Comparison of ENCODE assay signal across 20 cellular contexts in genomic region chr5:139162448-139162847, GRCh38. TPM values are rescaled to one million over a fixed set of nuclear protein-coding genes. Genes with fewer than 3 reads are reported as not detected.
DNase-seq lines count a peak whose midpoint lies in the region; ATAC-seq, FAIRE-seq and TF ChIP-seq lines count a peak whose summit lies in the region.
"Had no signal": no experiment of that assay in that cellular context is flagged by ENCODE, and none has a peak within 500 bp of the region (broad histone marks: within the 10 kb centered on the region; RNA-seq: fewer than 3 reads in every experiment).

No MANE protein-coding gene starts in this region.

- ATAC-seq in GM23338, result peak; percentile 62
- ATAC-seq in pancreas, result peak; percentile 69 to 84 (median 76)
- ATAC-seq in HG02763 (IDR thresholded peaks at IDR 0.05; ENCODE audit: unreplicated experiment), result no peak
- ATAC-seq: A549, HCT116, SK-N-SH treated with all-trans-retinoic acid at 6 μM for 48 hours had no signal

- in situ Hi-C loops in brain microvascular endothelial cell (cut with HindIII; ENCODE audit: low pct_ligation_motif_present, low sequenced_read_pairs), result no loop called here

- POLR2A ChIA-PET in activated CD4-positive, alpha-beta memory T cell treated with anti-CD3 and anti-CD28 coated beads for 36 hours (lab: Charles Lee), result no interaction called here

- H3K27ac ChIP-seq in GM23338 (ENCODE audit: low read depth) (no peak overlapping the region), pancreas (peak overlapping the region in 3 of 4 donors; percentile 17 to 58 (median 55)), brain microvascular endothelial cell (no peak overlapping the region)
- H3K27ac ChIP-seq: A549, GM23248 had no signal

- H3K36me3 ChIP-seq in GM23338 (ENCODE audit: insufficient read depth), result no peaks in the 10 kb centered on the region
- H3K36me3 ChIP-seq in pancreas, result no peaks in the 10 kb centered on the region
- no peaks in the 10 kb centered on the region for H3K36me3 ChIP-seq in brain microvascular endothelial cell (replicated peaks)

- CTCF ChIA-PET in activated CD4-positive, alpha-beta memory T cell treated with anti-CD3 and anti-CD28 coated beads for 36 hours (lab: Charles Lee), result interaction anchor here (0.7 kb wide), 1 partner anchor 515 kb away, joined by 3 read pairs; no protein-coding TSS in a partner anchor

- H3K4me3 ChIP-seq in GM23338 (no peak overlapping the region), pancreas (no peak overlapping the region), brain microvascular endothelial cell (ENCODE audit: low read depth, low read length) (no peak overlapping the region)
- H3K4me3 ChIP-seq: A549, GM23248 had no signal

- no peaks in the 10 kb centered on the region for H3F3A ChIP-seq in GM23338 (replicated peaks; ENCODE audit: low read depth)

- H3K9me2 ChIP-seq in GM23338 (ENCODE audit: insufficient read depth), result no peaks in the 10 kb centered on the region

- no peaks in the 10 kb centered on the region for H4K20me1 ChIP-seq in GM23338 (replicated peaks; ENCODE audit: insufficient read depth)

- intact Hi-C loops in pancreas (cut with DNase I), result no loop called here
- intact Hi-C loops in activated CD4-positive, alpha-beta memory T cell treated with anti-CD3 and anti-CD28 coated beads for 36 hours (cut with micrococcal nuclease), result no loop called here

- H3K9me3 ChIP-seq in pancreas, result no peaks in the 10 kb centered on the region
- H3K9me3 ChIP-seq: A549 had no signal

- no peak overlapping the region for H2AFZ ChIP-seq in GM23338
- H2AFZ ChIP-seq: GM23248 had no signal

- DNase-seq in GM23338 (ENCODE audit: low spot score) (peak; percentile 24), NCI-H146 treated with DMSO at 0.1 percent for 48 hours (lab: John Stamatoyannopoulos, UW; ENCODE audit: unreplicated experiment) (peak; percentile 24), pancreas (no peak), brain microvascular endothelial cell (no peak)
- no peak for DNase-seq in activated CD4-positive, alpha-beta memory T cell treated with anti-CD3 and anti-CD28 coated beads for 36 hours
- DNase-seq: CD4-positive, alpha-beta T cell; DMS153; GDM1; GM23248; NCI-H1417 treated with DMSO at 0.1 percent for 48 hours; NCI-H2029 treated with DMSO at 0.1 percent for 48 hours; NCI-H446 treated with DMSO at 0.1 percent for 48 hours; NCI-H774; RPMI8226; SIG-M5 had no signal

- no peaks in the 10 kb centered on the region for H3K27me3 Mint-ChIP-seq in GM23338 (ENCODE audit: insufficient read depth, low read depth, poor library complexity)
- no peaks in the 10 kb centered on the region for H3K27me3 Mint-ChIP-seq in brain
- H3K27me3 Mint-ChIP-seq in activated CD4-positive, alpha-beta memory T cell treated with anti-CD3 and anti-CD28 coated beads for 36 hours, result no peaks in the 10 kb centered on the region
- H3K27me3 Mint-ChIP-seq: CD4-positive, alpha-beta T cell had no signal

- H3K27ac Mint-ChIP-seq in GM23338 (no peak overlapping the region), brain (peak overlapping the region in 4 of 5 experiments; percentile 6 to 83 (median 68))
- no peak overlapping the region for H3K27ac Mint-ChIP-seq in activated CD4-positive, alpha-beta memory T cell treated with anti-CD3 and anti-CD28 coated beads for 36 hours
- H3K27ac Mint-ChIP-seq: CD4-positive, alpha-beta T cell had no signal

- TF ChIP-seq CTCF in GM23338 (conservative IDR thresholded peaks at IDR 0.05; ENCODE audit: low read depth in 2 of 2), result no peak
- TF ChIP-seq CTCF in brain (conservative IDR thresholded peaks at IDR 0.05), result no peak
- TF ChIP-seq CTCF in pancreas (IDR thresholded peaks at IDR 0.05), result no peak
- TF ChIP-seq CTCF in brain microvascular endothelial cell (IDR thresholded peaks at IDR 0.05; ENCODE audit: low read depth, low read length, missing control alignments), result no peak

- H3K4me3 Mint-ChIP-seq in GM23338 (no peak overlapping the region), brain (no peak overlapping the region)
- H3K4me3 Mint-ChIP-seq in activated CD4-positive, alpha-beta memory T cell treated with anti-CD3 and anti-CD28 coated beads for 36 hours, result no peak overlapping the region
- H3K4me3 Mint-ChIP-seq: CD4-positive, alpha-beta T cell had no signal

- H3K4me1 ChIP-seq in GM23338 (ENCODE audit: insufficient read depth), result peaks cover 24% of the 10 kb centered on the region
- peaks cover 14 to 21% (median 18%) of the 10 kb centered on the region in 3 donors for H3K4me1 ChIP-seq in pancreas
- H3K4me1 ChIP-seq: A549 had no signal

- FAIRE-seq in pancreas (lab: Jason Lieb, UNC), result no peak
- FAIRE-seq: A549 had no signal

- no peaks in the 10 kb centered on the region for H3K79me2 ChIP-seq in GM23338 (replicated peaks; ENCODE audit: insufficient read depth)

- no peak overlapping the region for H3K4me2 ChIP-seq in GM23338
- H3K4me2 ChIP-seq: A549 had no signal

- WGBS in pancreas, 2 donors, result 27 to 30% methylated on average over 4 of the region's 4 CpGs

- H3K9me3 Mint-ChIP-seq in GM23338, result no peaks in the 10 kb centered on the region
- H3K9me3 Mint-ChIP-seq in brain, result no peaks in the 10 kb centered on the region
- no peaks in the 10 kb centered on the region for H3K9me3 Mint-ChIP-seq in activated CD4-positive, alpha-beta memory T cell treated with anti-CD3 and anti-CD28 coated beads for 36 hours
- H3K9me3 Mint-ChIP-seq: CD4-positive, alpha-beta T cell had no signal

- H3K27me3 ChIP-seq in GM23338 (ENCODE audit: insufficient read depth), result no peaks in the 10 kb centered on the region
- H3K27me3 ChIP-seq in pancreas, result no peaks in the 10 kb centered on the region
- H3K27me3 ChIP-seq in brain microvascular endothelial cell (replicated peaks), result no peaks in the 10 kb centered on the region

- H3K36me3 Mint-ChIP-seq in GM23338 (ENCODE audit: low read depth) (no peaks in the 10 kb centered on the region), brain (peaks cover 3% of the 10 kb centered on the region)
- H3K36me3 Mint-ChIP-seq in activated CD4-positive, alpha-beta memory T cell treated with anti-CD3 and anti-CD28 coated beads for 36 hours, result no peaks in the 10 kb centered on the region

- H3K4me1 Mint-ChIP-seq in GM23338 (peaks cover 35% of the 10 kb centered on the region), brain (peaks cover 38% of the 10 kb centered on the region)
- H3K4me1 Mint-ChIP-seq in activated CD4-positive, alpha-beta memory T cell treated with anti-CD3 and anti-CD28 coated beads for 36 hours (ENCODE audit: low read depth), result no peaks in the 10 kb centered on the region

TF ChIP-seq in GM23338, 12 proteins besides CTCF, POLR2A, EP300 and RAD21:
- TF ChIP-seq ZNF114 (CRISPR knock-in tag; IDR thresholded peaks at IDR 0.05) (no peak), NANOG (IDR thresholded peaks at IDR 0.05; ENCODE audit: borderline replicate concordance) (peak; percentile 42; the same call in 1 of the 2 replicates)

RNA-seq across cellular contexts. Expression of gene SIL1, which starts 35.7 kb away (rescaled TPM):
- 5.9 and 11.5 TPM in 2 replicates for total RNA-seq in GM23338 (2014; rRNA removed; shearing (Covaris generic))
- polyA plus RNA-seq in GM23338 (2016; fragmentation: Nextera tagmentation; extraction: Ambion mirVana), result 5.5 and 6.7 TPM in 2 replicates
- 25.8 TPM for polyA plus RNA-seq in brain (ENCODE audit: insufficient read depth, low read depth, low replicate concordance)
- total RNA-seq in pancreas, result 10 to 100 TPM; 38.6 to 68.2 (median 54.6) TPM
- polyA plus RNA-seq in pancreas, result 100 to 1,000 TPM in 1 of 2 donors, 10 to 100 TPM in 1; 54.8 to 119 TPM
- 10 to 100 TPM; 27.2 to 30.3 TPM for total RNA-seq in activated CD4-positive, alpha-beta memory T cell treated with anti-CD3 and anti-CD28 coated beads for 36 hours

Comparison
In these comparisons a context has a peak if more than half of its experiments do, and no peak if none do; other contexts are left out.
1. DNase-seq: peak in GM23338 (single experiment) and NCI-H146 treated with DMSO at 0.1 percent for 48 hours (single experiment); none in pancreas (0 of 6), brain microvascular endothelial cell (single experiment) and activated CD4-positive, alpha-beta memory T cell treated with anti-CD3 and anti-CD28 coated beads for 36 hours (single experiment).
2. H3K27ac ChIP-seq: peak in pancreas (3 of 4); none in GM23338 (single experiment) and brain microvascular endothelial cell (single experiment).
3. H3K27ac Mint-ChIP-seq: peak in brain (4 of 5); none in GM23338 (single experiment) and activated CD4-positive, alpha-beta memory T cell treated with anti-CD3 and anti-CD28 coated beads for 36 hours (single experiment).